In the genomic region with DNA sequence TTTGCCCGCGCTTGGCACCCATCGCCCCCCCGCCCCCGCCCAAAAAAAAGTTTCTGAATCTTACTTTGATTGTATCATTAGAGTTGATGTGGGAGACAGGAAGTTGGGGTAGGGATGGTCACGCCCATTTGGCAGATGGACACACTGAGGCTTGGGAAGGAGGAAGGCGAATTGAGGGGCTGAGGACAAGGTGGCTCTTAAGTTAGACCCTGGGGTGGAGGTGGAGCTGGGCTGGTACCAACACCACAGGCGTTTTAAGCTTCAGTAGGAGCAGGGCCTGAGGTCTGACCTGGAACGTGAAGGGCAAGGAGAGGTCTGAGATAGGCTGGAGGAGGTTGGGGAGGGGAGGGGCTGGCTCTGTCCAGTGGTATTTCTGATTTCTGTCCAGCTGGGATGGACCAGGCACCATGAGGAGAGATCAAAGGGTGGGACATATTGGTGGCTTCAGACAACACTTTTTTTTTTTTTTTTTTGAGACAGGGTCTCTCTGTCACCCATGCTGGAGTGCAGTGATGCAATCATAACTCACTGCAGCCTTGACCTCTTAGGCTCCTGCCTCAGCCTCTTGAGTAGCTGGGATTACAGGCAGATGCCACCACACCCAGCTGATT, we compare ENCODE assay signal across 10 cellular contexts. TPM values are rescaled to one million over a fixed set of nuclear protein-coding genes. Genes with fewer than 3 reads are reported as not detected.
DNase-seq lines count a peak whose midpoint lies in the region; ATAC-seq, FAIRE-seq and TF ChIP-seq lines count a peak whose summit lies in the region.
"Had no signal": no experiment of that assay in that cellular context is flagged by ENCODE, and none has a peak within 500 bp of the region (broad histone marks: within the 10 kb centered on the region; RNA-seq: fewer than 3 reads in every experiment).

No MANE protein-coding gene starts in this region.

- peaks cover 2% of the 10 kb centered on the region for H3K27me3 Mint-ChIP-seq in astrocyte (ENCODE audit: low read depth, unreplicated experiment)

- no peaks in the 10 kb centered on the region for H4K20me1 ChIP-seq in astrocyte (ENCODE audit: insufficient read depth, low read length)

- peaks cover 5% of the 10 kb centered on the region for H3K4me1 Mint-ChIP-seq in astrocyte (ENCODE audit: low read depth, unreplicated experiment)

- TF ChIP-seq RAD21 in A549 (conservative IDR thresholded peaks at IDR 0.05 in 1 of 2, IDR thresholded peaks at IDR 0.05 in 1 of 2), result no peak

- FAIRE-seq in A549 (lab: Jason Lieb, UNC), result no peak
- FAIRE-seq in astrocyte (lab: Jason Lieb, UNC), result no peak

- TF ChIP-seq EP300 in A549 (IDR thresholded peaks at IDR 0.05), result no peak

- no peaks in the 10 kb centered on the region for H3K9me3 ChIP-seq in A549
- no peaks in the 10 kb centered on the region for H3K9me3 ChIP-seq in astrocyte (ENCODE audit: insufficient read depth, low read depth, low read length)
- H3K9me3 ChIP-seq in mononuclear cell (ENCODE audit: low read depth, low read length), result no peaks in the 10 kb centered on the region
- H3K9me3 ChIP-seq: SJCRH30 had no signal

- H3K9me3 Mint-ChIP-seq in astrocyte (ENCODE audit: unreplicated experiment), result no peaks in the 10 kb centered on the region

- TF ChIP-seq POLR2A in A549 (IDR thresholded peaks at IDR 0.05; ENCODE audit: low read length), result no peak

- H3K4me2 ChIP-seq in A549 (peak overlapping the region; percentile 91), astrocyte (ENCODE audit: low read length) (peak overlapping the region; percentile 57)

- peak overlapping the region; percentile 77 for H3K4me3 Mint-ChIP-seq in astrocyte (ENCODE audit: unreplicated experiment)

- CTCF ChIA-PET in A549 (lab: Yijun Ruan, JAX), result interaction anchor here (1.1 to 39.4 kb wide), 13 partner anchors 10 to 181 kb away, joined by 3 to 1607 read pairs (median 12); a partner anchor contains a TSS

- H3K4me1 ChIP-seq in A549 (peaks cover 58% of the 10 kb centered on the region), astrocyte (ENCODE audit: insufficient read depth, low read length) (peaks cover 5% of the 10 kb centered on the region), mononuclear cell (ENCODE audit: insufficient read depth, low read length) (peaks cover 51% of the 10 kb centered on the region)

- POLR2A ChIA-PET in A549 (lab: Yijun Ruan, JAX), result interaction anchor here (1.5 kb wide), 1 partner anchor 33 kb away, joined by 5 read pairs; a partner anchor contains a TSS

- peak overlapping the region; percentile 88 for H3K27ac Mint-ChIP-seq in astrocyte (ENCODE audit: unreplicated experiment)

- no peak for DNase-seq in A549 (ENCODE audit: low read depth in 1 of 2, low spot score in 1 of 2)
- no peak for DNase-seq in HFF-Myc (ENCODE audit: extremely low read depth, low read depth)
- DNase-seq in astrocyte (ENCODE audit: low read depth), result no peak
- no peak for DNase-seq in DMS153 treated with DMSO at 0.1 percent for 48 hours (lab: John Stamatoyannopoulos, UW; ENCODE audit: unreplicated experiment)
- DNase-seq in NCI-H748 (lab: John Stamatoyannopoulos, UW; ENCODE audit: unreplicated experiment), result no peak
- DNase-seq in dedifferentiated amniotic fluid mesenchymal stem cell (ENCODE audit: extremely low spot score), result no peak
- DNase-seq: GF-D8, SJCRH30 had no signal

- peak overlapping the region; percentile 78 to 82 for H3K27ac ChIP-seq in A549
- no peak overlapping the region for H3K27ac ChIP-seq in astrocyte (ENCODE audit: low read depth, low read length)
- H3K27ac ChIP-seq: SJCRH30 had no signal

- H2AFZ ChIP-seq in astrocyte (ENCODE audit: low read depth, low read length), result no peak overlapping the region

- TF ChIP-seq CTCF in A549 (IDR thresholded peaks at IDR 0.05) (no peak), HFF-Myc (IDR thresholded peaks at IDR 0.05; ENCODE audit: low read depth, low read length, missing control alignments) (no peak), astrocyte (IDR thresholded peaks at IDR 0.05; ENCODE audit: insufficient read depth, low read depth, low read length) (no peak)

- ATAC-seq in A549 (no peak), GM21717 (IDR thresholded peaks at IDR 0.05; ENCODE audit: unreplicated experiment) (no peak)

- no peak overlapping the region for H3K9ac ChIP-seq in astrocyte (ENCODE audit: low read length)

- peak overlapping the region; percentile 51; the same call in 2 of the 3 replicates for H3K4me3 ChIP-seq in A549
- 0 out of 2 replicates have a peak overlapping the region, but pooled peaks have one; percentile 7 for H3K4me3 ChIP-seq in HFF-Myc (replicated peaks; ENCODE audit: low read depth, low read length)
- no peak overlapping the region for H3K4me3 ChIP-seq in astrocyte (ENCODE audit: insufficient read depth, low read depth, low read length)
- peak overlapping the region; percentile 28 for H3K4me3 ChIP-seq in mononuclear cell (ENCODE audit: low read length)
- H3K4me3 ChIP-seq: SJCRH30 had no signal

- H3K36me3 ChIP-seq in astrocyte (ENCODE audit: insufficient read depth, low read length), result no peaks in the 10 kb centered on the region
- H3K36me3 ChIP-seq: SJCRH30 had no signal

- no peaks in the 10 kb centered on the region for H3K36me3 Mint-ChIP-seq in astrocyte (ENCODE audit: low read depth, unreplicated experiment)

- no peaks in the 10 kb centered on the region for H3K27me3 ChIP-seq in astrocyte (ENCODE audit: insufficient read depth, low read length)
- H3K27me3 ChIP-seq in mononuclear cell (ENCODE audit: insufficient read depth, low read length), result no peaks in the 10 kb centered on the region
- H3K27me3 ChIP-seq: SJCRH30 had no signal

- 59% methylated on average over 9 of the region's 9 CpGs for WGBS in A549 (ENCODE audit: missing lambda C conversion rate)

- no peaks in the 10 kb centered on the region for H3K79me2 ChIP-seq in astrocyte (ENCODE audit: insufficient read depth, low read length)

TF ChIP-seq in A549, 52 proteins besides CTCF, POLR2A, EP300 and RAD21:
- TF ChIP-seq RARB (CRISPR knock-in tag; IDR thresholded peaks at IDR 0.05), result no peak
- TF ChIP-seq ESRRA (IDR thresholded peaks at IDR 0.05; ENCODE audit: borderline replicate concordance, low read length), result no peak
- no peak for TF ChIP-seq TFCP2L1 (CRISPR knock-in tag; IDR thresholded peaks at IDR 0.05)
- TF ChIP-seq, protein P1, sequence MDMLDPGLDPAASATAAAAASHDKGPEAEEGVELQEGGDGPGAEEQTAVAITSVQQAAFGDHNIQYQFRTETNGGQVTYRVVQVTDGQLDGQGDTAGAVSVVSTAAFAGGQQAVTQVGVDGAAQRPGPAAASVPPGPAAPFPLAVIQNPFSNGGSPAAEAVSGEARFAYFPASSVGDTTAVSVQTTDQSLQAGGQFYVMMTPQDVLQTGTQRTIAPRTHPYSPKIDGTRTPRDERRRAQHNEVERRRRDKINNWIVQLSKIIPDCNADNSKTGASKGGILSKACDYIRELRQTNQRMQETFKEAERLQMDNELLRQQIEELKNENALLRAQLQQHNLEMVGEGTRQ (IDR thresholded peaks at IDR 0.05), result no peak
- no peak for TF ChIP-seq FOSL2 (IDR thresholded peaks at IDR 0.05)
- TF ChIP-seq FOSL2 (CRISPR knock-in tag; IDR thresholded peaks at IDR 0.05), result no peak
- no peak for TF ChIP-seq CEBPB (IDR thresholded peaks at IDR 0.05)

RNA-seq across cellular contexts. Expression of a gene that starts 0.8 kb away (rescaled TPM):
- polyA plus RNA-seq in A549 (2011; rRNA removed) (0.35 and 0.50 TPM in 2 replicates), A549 (2017; fragmentation: RNase III; extraction: RNeasy Plus Mini Kit Qiagen cat#74134 plus additional on column Dnase treatment) (1.0 to 1.1 TPM (median 1.0 TPM) in 3 replicates)
- polyA plus RNA-seq in A549 (2012; cell fraction: cytosol; rRNA removed), result 0.26 and 0.49 TPM in 2 replicates
- 1.3 and 1.8 TPM in 2 replicates for polyA plus RNA-seq in A549 (2012; cell fraction: nucleus; rRNA removed)
- polyA minus RNA-seq in A549 (2011; rRNA and poly(A)+ RNA removed), result 0.45 and 1.0 TPM in 2 replicates
- total RNA-seq in astrocyte (2.0 and 4.6 TPM in 2 replicates), mononuclear cell (1.7 TPM)

RNA-seq across cellular contexts. Expression of a gene that starts 33.2 kb away (rescaled TPM):
- polyA plus RNA-seq in A549 (2011; rRNA removed) (25.9 and 27.7 TPM in 2 replicates), A549 (2017; fragmentation: RNase III; extraction: RNeasy Plus Mini Kit Qiagen cat#74134 plus additional on column Dnase treatment) (37.8 to 52.4 TPM (median 43.4 TPM) in 3 replicates)
- polyA plus RNA-seq in A549 (2012; cell fraction: cytosol; rRNA removed), result 96.0 and 103 TPM in 2 replicates
- polyA plus RNA-seq in A549 (2012; cell fraction: nucleus; rRNA removed), result 153 and 200 TPM in 2 replicates
- 65.8 and 67.3 TPM in 2 replicates for polyA minus RNA-seq in A549 (2011; rRNA and poly(A)+ RNA removed)
- total RNA-seq in astrocyte (182 and 201 TPM in 2 replicates), mononuclear cell (183 TPM)

RNA-seq across cellular contexts. Expression of a gene that starts 34.9 kb away (rescaled TPM):
- polyA plus RNA-seq in A549 (2011; rRNA removed) (17.0 and 18.5 TPM in 2 replicates), A549 (2017; fragmentation: RNase III; extraction: RNeasy Plus Mini Kit Qiagen cat#74134 plus additional on column Dnase treatment) (30.2 to 35.5 TPM (median 34.7 TPM) in 3 replicates)
- polyA plus RNA-seq in A549 (2012; cell fraction: cytosol; rRNA removed), result 50.1 and 64.4 TPM in 2 replicates
- polyA plus RNA-seq in A549 (2012; cell fraction: nucleus; rRNA removed), result 94.3 and 126 TPM in 2 replicates
- polyA minus RNA-seq in A549 (2011; rRNA and poly(A)+ RNA removed), result 13.9 and 14.7 TPM in 2 replicates
- total RNA-seq in astrocyte (26.0 and 27.5 TPM in 2 replicates), mononuclear cell (4.0 TPM)

RNA-seq across cellular contexts. Expression of a gene that starts 42.2 kb away (rescaled TPM):
- 9.4 and 10.2 TPM in 2 replicates for polyA plus RNA-seq in A549 (2011; rRNA removed)
- 13.1 and 13.5 TPM in 2 replicates for polyA plus RNA-seq in A549 (2012; cell fraction: cytosol; rRNA removed)
- 25.7 and 33.8 TPM in 2 replicates for polyA plus RNA-seq in A549 (2012; cell fraction: nucleus; rRNA removed)
- polyA plus RNA-seq in A549 (2017; fragmentation: RNase III; extraction: RNeasy Plus Mini Kit Qiagen cat#74134 plus additional on column Dnase treatment), result 8.4 to 10.6 TPM (median 9.9 TPM) in 3 replicates
- polyA minus RNA-seq in A549 (2011; rRNA and poly(A)+ RNA removed), result 11.3 and 17.7 TPM in 2 replicates
- 11.2 and 12.3 TPM in 2 replicates for total RNA-seq in astrocyte
- total RNA-seq in mononuclear cell, result 41.6 TPM
